Comparison of ENCODE assay signal across 11 cellular contexts in genomic region chr4:73103799-73104503, GRCh38. TPM values are rescaled to one million over a fixed set of nuclear protein-coding genes. Genes with fewer than 3 reads are reported as not detected.
DNase-seq lines count a peak whose midpoint lies in the region; ATAC-seq and TF ChIP-seq lines count a peak whose summit lies in the region.
"Had no signal": no experiment of that assay in that cellular context is flagged by ENCODE, and none has a peak within 500 bp of the region (broad histone marks: within the 10 kb centered on the region; RNA-seq: fewer than 3 reads in every experiment).

No MANE protein-coding gene starts in this region.

- POLR2A ChIA-PET in CD4-positive, alpha-beta memory T cell (lab: Charles Lee; ENCODE audit: partially characterized antibody): no interaction called here

- H3K36me3 Mint-ChIP-seq in CD4-positive, alpha-beta memory T cell: peaks cover 36 to 41% of the 10 kb centered on the region in 2 donors
- H3K36me3 Mint-ChIP-seq in activated T-helper 17 cell treated with anti-CD3 and anti-CD28 coated beads, Interleukin-2, amount 50 U/mL, for 72 hours (ENCODE audit: low read depth): no peaks in the 10 kb centered on the region

- intact Hi-C loops in CD4-positive, alpha-beta memory T cell (cut with micrococcal nuclease): no loop called here
- intact Hi-C loops in heart right ventricle (cut with DNase I): no loop called here

- in situ Hi-C loops in G401 (cut with HindIII; ENCODE audit: low sequenced_read_pairs): no loop called here

- no peaks in the 10 kb centered on the region for H3K9me3 ChIP-seq in CD4-positive, alpha-beta memory T cell (ENCODE audit: control insufficient read depth in 1 of 2, low read length in 2 of 2)
- no peaks in the 10 kb centered on the region for H3K9me3 ChIP-seq in heart right ventricle

- no peaks in the 10 kb centered on the region for H3K9me3 Mint-ChIP-seq in CD4-positive, alpha-beta memory T cell
- no peaks in the 10 kb centered on the region for H3K9me3 Mint-ChIP-seq in activated T-helper 17 cell treated with anti-CD3 and anti-CD28 coated beads, Interleukin-2, amount 50 U/mL, for 72 hours
- H3K9me3 Mint-ChIP-seq: neural crest cell had no signal

- H3K4me1 ChIP-seq in CD4-positive, alpha-beta memory T cell (ENCODE audit: insufficient read depth, low read length): no peaks in the 10 kb centered on the region
- H3K4me1 ChIP-seq in heart right ventricle: no peaks in the 10 kb centered on the region

- no peak overlapping the region for H3K4me3 ChIP-seq in CD4-positive, alpha-beta memory T cell (ENCODE audit: low read length in 2 of 2)
- no peak overlapping the region for H3K4me3 ChIP-seq in heart right ventricle

- peak overlapping the region in 5 of 7 donors; percentile 24 to 81 (median 68) for H3K27ac Mint-ChIP-seq in CD4-positive, alpha-beta memory T cell
- H3K27ac Mint-ChIP-seq in activated T-helper 17 cell treated with anti-CD3 and anti-CD28 coated beads, Interleukin-2, amount 50 U/mL, for 72 hours: peak overlapping the region; percentile 45

- H3K4me1 Mint-ChIP-seq in CD4-positive, alpha-beta memory T cell: peaks cover 0 to 5% (median 2%) of the 10 kb centered on the region in 4 donors
- H3K4me1 Mint-ChIP-seq in activated T-helper 17 cell treated with anti-CD3 and anti-CD28 coated beads, Interleukin-2, amount 50 U/mL, for 72 hours: peaks cover 5% of the 10 kb centered on the region

- H3K27me3 ChIP-seq in CD4-positive, alpha-beta memory T cell (ENCODE audit: insufficient read depth, low read length): no peaks in the 10 kb centered on the region
- H3K27me3 ChIP-seq in heart right ventricle: no peaks in the 10 kb centered on the region

- WGBS in heart right ventricle, 2 donors: 71 to 76% methylated on average over 8 of the region's 8 CpGs

- CTCF ChIA-PET in CD4-positive, alpha-beta memory T cell (lab: Charles Lee; ENCODE audit: partially characterized antibody): no interaction called here

- H3K4me3 Mint-ChIP-seq in CD4-positive, alpha-beta memory T cell: no peak overlapping the region
- H3K4me3 Mint-ChIP-seq in activated T-helper 17 cell treated with anti-CD3 and anti-CD28 coated beads, Interleukin-2, amount 50 U/mL, for 72 hours: peak overlapping the region; percentile 15
- H3K4me3 Mint-ChIP-seq: neural crest cell had no signal

- H3K27ac ChIP-seq in CD4-positive, alpha-beta memory T cell (ENCODE audit: low read depth, low read length): no peak overlapping the region
- no peak overlapping the region for H3K27ac ChIP-seq in heart right ventricle

- ATAC-seq in activated T-helper 17 cell treated with anti-CD3 and anti-CD28 coated beads, Interleukin-2, amount 50 U/mL, for 72 hours (replicated peaks): peak; percentile 43
- ATAC-seq in left lobe of liver (peak; percentile 94), heart right ventricle (no peak)

- H3K36me3 ChIP-seq in CD4-positive, alpha-beta memory T cell (ENCODE audit: insufficient read depth, low read length): peaks cover 14% of the 10 kb centered on the region
- H3K36me3 ChIP-seq in heart right ventricle: peaks cover 0 to 100% (median 44%) of the 10 kb centered on the region in 9 donors

- TF ChIP-seq CTCF in heart right ventricle (IDR thresholded peaks at IDR 0.05): no peak

- H3K27me3 Mint-ChIP-seq in CD4-positive, alpha-beta memory T cell: no peaks in the 10 kb centered on the region
- H3K27me3 Mint-ChIP-seq in activated T-helper 17 cell treated with anti-CD3 and anti-CD28 coated beads, Interleukin-2, amount 50 U/mL, for 72 hours: no peaks in the 10 kb centered on the region

- DNase-seq in CD4-positive, alpha-beta memory T cell: no peak
- DNase-seq in HT1080 (ENCODE audit: low read depth): peak; percentile 44
- DNase-seq in left lobe of liver (ENCODE audit: low spot score): no peak
- DNase-seq in NCI-H1417 (lab: John Stamatoyannopoulos, UW): no peak
- DNase-seq in stimulated activated CD4-positive, alpha-beta T cell treated with anti-CD3 and anti-CD28 coated beads, Interleukin-4, amount 100 ng/mL, for 24 hours: no peak
- DNase-seq in heart right ventricle: no peak
- no peak for DNase-seq in G401 (ENCODE audit: low spot score)
- DNase-seq: islet precursor cell, NCI-H1105 had no signal

RNA-seq across cellular contexts. Expression of gene COX18, which starts 34.4 kb away (rescaled TPM):
- total RNA-seq in CD4-positive, alpha-beta memory T cell: 10 to 100 TPM; 14.4 to 14.6 TPM
- polyA plus RNA-seq in CD4-positive, alpha-beta memory T cell: 1 to 10 TPM; 4.4 to 5.3 TPM
- total RNA-seq in HT1080 (2014; rRNA removed; shearing (Covaris generic)): 28.5 and 34.5 TPM in 2 replicates
- polyA plus RNA-seq in HT1080 (2015; cell fraction: cytosol; rRNA removed): 22.9 and 23.0 TPM in 2 replicates
- 15.1 and 16.3 TPM in 2 replicates for polyA plus RNA-seq in HT1080 (2015; cell fraction: nucleus; rRNA removed)
- total RNA-seq in activated T-helper 17 cell treated with anti-CD3 and anti-CD28 coated beads, Interleukin-2, amount 50 U/mL, for 72 hours: 10 to 100 TPM; 22.2 to 28.3 TPM
- total RNA-seq in left lobe of liver: 19.9 TPM
- 10 to 100 TPM; 16.8 to 22.3 (median 18.1) TPM for total RNA-seq in heart right ventricle
- polyA plus RNA-seq in heart right ventricle: 10 to 100 TPM in 1 of 2 donors, 1 to 10 TPM in 1; 8.0 to 10.5 TPM
- 31.1 and 46.5 TPM in 2 replicates for total RNA-seq in G401 (2014; rRNA removed; shearing (Covaris generic))

Comparison
In these comparisons a context has a peak if more than half of its experiments do, and no peak if none do; other contexts are left out.
1. ATAC-seq: peak in activated T-helper 17 cell treated with anti-CD3 and anti-CD28 coated beads, Interleukin-2, amount 50 U/mL, for 72 hours (single experiment) and left lobe of liver (single experiment); none in heart right ventricle (0 of 8).